8 cellular contexts compared by ENCODE assay signal in genomic region chr6:26204332-26205160, GRCh38.
DNase-seq lines count a peak whose midpoint lies in the region; ATAC-seq and TF ChIP-seq lines count a peak whose summit lies in the region.

No MANE protein-coding gene starts in this region.

- peak in 11 of 12 donors; percentile 19 to 71 (median 36) for TF ChIP-seq CTCF in heart left ventricle (IDR thresholded peaks at IDR 0.05)

- H3K9ac ChIP-seq in adipocyte (ENCODE audit: low read length): peak overlapping the region; percentile 82

- H3K9me3 ChIP-seq in adipocyte (ENCODE audit: control insufficient read depth, low read length) (no peaks in the 10 kb centered on the region), heart left ventricle (no peaks in the 10 kb centered on the region)

- H3K36me3 ChIP-seq in adipocyte (ENCODE audit: control insufficient read depth, insufficient read depth, low read length, severe bottlenecking) (no peaks in the 10 kb centered on the region), heart left ventricle (no peaks in the 10 kb centered on the region), urinary bladder (ENCODE audit: insufficient read depth) (no peaks in the 10 kb centered on the region)

- intact Hi-C loops in heart left ventricle (cut with DNase I): loop anchor here in 7 of 10 donors (2.0 to 10.0 kb wide), 9 partner anchors 32 to 180 kb away; a partner anchor contains a TSS

- WGBS in heart left ventricle, 4 donors: 0% methylated on average over 46 to 53 of the region's 53 CpGs
- WGBS in urinary bladder: under 1% methylated on average over 53 of the region's 53 CpGs

- H3K27ac ChIP-seq in heart left ventricle (peak overlapping the region; percentile 83 to 98 (median 94)), urinary bladder (ENCODE audit: low read depth) (peak overlapping the region; percentile 93)

- peak overlapping the region; percentile 100 for H3K4me3 ChIP-seq in GM08714 (ENCODE audit: low read length)
- H3K4me3 ChIP-seq in adipocyte (ENCODE audit: low read length): peak overlapping the region; percentile 84
- H3K4me3 ChIP-seq in heart left ventricle: peak overlapping the region; percentile 56 to 83 (median 74)
- H3K4me3 ChIP-seq in urinary bladder (ENCODE audit: low read depth, low read length): peak overlapping the region; percentile 61

- H3K27me3 ChIP-seq in adipocyte (replicated peaks; ENCODE audit: control insufficient read depth, insufficient read depth, low read length) (peaks cover 2% of the 10 kb centered on the region), heart left ventricle (peaks cover 0 to 15% (median 0%) of the 10 kb centered on the region in 9 donors)

- DNase-seq in NCI-H1105 (lab: John Stamatoyannopoulos, UW) (peak; percentile 97), adipocyte (ENCODE audit: low read depth) (peak; percentile 99), heart left ventricle (peak; percentile 89 to 97 (median 95)), pons (ENCODE audit: low spot score) (peak; percentile 99)

- peak in 1 of 2 donors; percentile 82 for TF ChIP-seq POLR2A in heart left ventricle (IDR thresholded peaks at IDR 0.05)

- ATAC-seq in HG02588 (IDR thresholded peaks at IDR 0.05; ENCODE audit: unreplicated experiment) (peak; percentile 53), SK-N-SH treated with all-trans-retinoic acid at 6 μM for 48 hours (peak; percentile 66), heart left ventricle (peak; percentile 90 to 94 (median 92))

- peaks cover 18% of the 10 kb centered on the region for H3K4me1 ChIP-seq in adipocyte (ENCODE audit: control insufficient read depth, insufficient read depth, low read length)
- peaks cover 0 to 44% (median 7%) of the 10 kb centered on the region in 12 donors for H3K4me1 ChIP-seq in heart left ventricle
- no peaks in the 10 kb centered on the region for H3K4me1 ChIP-seq in urinary bladder (ENCODE audit: insufficient read depth)

TF ChIP-seq in SK-N-SH treated with all-trans-retinoic acid at 6 μM for 48 hours, 23 proteins besides CTCF, POLR2A, EP300 and RAD21 (continues in another document):
- no peak for TF ChIP-seq TCF4 (CRISPR knock-in tag; IDR thresholded peaks at IDR 0.05; ENCODE audit: borderline replicate concordance)
- TF ChIP-seq CSDC2 (CRISPR knock-in tag; IDR thresholded peaks at IDR 0.05): 0 out of 2 replicates have a peak, but pooled peaks have one; percentile 82
- TF ChIP-seq ZFP3 (CRISPR knock-in tag; IDR thresholded peaks at IDR 0.05): peak; percentile 84
- TF ChIP-seq ISL1 (CRISPR knock-in tag; IDR thresholded peaks at IDR 0.05): peak; percentile 32
- peak; percentile 43; the same call in 1 of the 2 replicates for TF ChIP-seq ZNF70 (CRISPR knock-in tag; IDR thresholded peaks at IDR 0.05)
- TF ChIP-seq ESRRG (CRISPR knock-in tag; IDR thresholded peaks at IDR 0.05): peak; percentile 85; the same call in 1 of the 2 replicates
- TF ChIP-seq GLIS3 (CRISPR knock-in tag; IDR thresholded peaks at IDR 0.05): 0 out of 2 replicates have a peak, but pooled peaks have one; percentile 44
- no peak for TF ChIP-seq OSR1 (CRISPR knock-in tag; IDR thresholded peaks at IDR 0.05)
- 0 out of 2 replicates have a peak, but pooled peaks have one; percentile 75 for TF ChIP-seq RARB (CRISPR knock-in tag; IDR thresholded peaks at IDR 0.05)
- TF ChIP-seq ZFP30 (CRISPR knock-in tag; IDR thresholded peaks at IDR 0.05): peak; percentile 42
- 0 out of 2 replicates have a peak, but pooled peaks have one; percentile 71 for TF ChIP-seq CSRNP3 (CRISPR knock-in tag; IDR thresholded peaks at IDR 0.05)
- TF ChIP-seq ZNF565 (CRISPR knock-in tag; conservative IDR thresholded peaks at IDR 0.05; ENCODE audit: low read depth): peak; percentile 69; the same call in 1 of the 2 replicates
- TF ChIP-seq PPARA (CRISPR knock-in tag; IDR thresholded peaks at IDR 0.05; ENCODE audit: borderline replicate concordance): peak; percentile 96
- TF ChIP-seq POU6F1 (CRISPR knock-in tag; IDR thresholded peaks at IDR 0.05; ENCODE audit: borderline replicate concordance, low read depth): no peak; the same call in 1 of the 2 replicates
- no peak for TF ChIP-seq ZNF8 (CRISPR knock-in tag; IDR thresholded peaks at IDR 0.05)
- no peak for TF ChIP-seq ARNTL (CRISPR knock-in tag; IDR thresholded peaks at IDR 0.05; ENCODE audit: borderline replicate concordance, low read depth)
- no peak for TF ChIP-seq ZC3H10 (CRISPR knock-in tag; IDR thresholded peaks at IDR 0.05)
- TF ChIP-seq, protein P1, sequence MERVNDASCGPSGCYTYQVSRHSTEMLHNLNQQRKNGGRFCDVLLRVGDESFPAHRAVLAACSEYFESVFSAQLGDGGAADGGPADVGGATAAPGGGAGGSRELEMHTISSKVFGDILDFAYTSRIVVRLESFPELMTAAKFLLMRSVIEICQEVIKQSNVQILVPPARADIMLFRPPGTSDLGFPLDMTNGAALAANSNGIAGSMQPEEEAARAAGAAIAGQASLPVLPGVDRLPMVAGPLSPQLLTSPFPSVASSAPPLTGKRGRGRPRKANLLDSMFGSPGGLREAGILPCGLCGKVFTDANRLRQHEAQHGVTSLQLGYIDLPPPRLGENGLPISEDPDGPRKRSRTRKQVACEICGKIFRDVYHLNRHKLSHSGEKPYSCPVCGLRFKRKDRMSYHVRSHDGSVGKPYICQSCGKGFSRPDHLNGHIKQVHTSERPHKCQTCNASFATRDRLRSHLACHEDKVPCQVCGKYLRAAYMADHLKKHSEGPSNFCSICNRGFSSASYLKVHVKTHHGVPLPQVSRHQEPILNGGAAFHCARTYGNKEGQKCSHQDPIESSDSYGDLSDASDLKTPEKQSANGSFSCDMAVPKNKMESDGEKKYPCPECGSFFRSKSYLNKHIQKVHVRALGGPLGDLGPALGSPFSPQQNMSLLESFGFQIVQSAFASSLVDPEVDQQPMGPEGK (CRISPR knock-in tag; IDR thresholded peaks at IDR 0.05; ENCODE audit: borderline replicate concordance): peak; percentile 81
- TF ChIP-seq SNAI2 (CRISPR knock-in tag; IDR thresholded peaks at IDR 0.05): peak; percentile 91; the same call in 1 of the 2 replicates
- TF ChIP-seq BACH2 (CRISPR knock-in tag; IDR thresholded peaks at IDR 0.05; ENCODE audit: borderline replicate concordance): peak; percentile 80
- TF ChIP-seq TSHZ2 (CRISPR knock-in tag; IDR thresholded peaks at IDR 0.05): peak; percentile 87

Comparison
In these comparisons a context has a peak if more than half of its experiments do, and no peak if none do; other contexts are left out.
1. Peak in every context shown above with its lines: DNase-seq, ATAC-seq, H3K4me3 ChIP-seq and H3K27ac ChIP-seq.